ENCODE assay signal across 5 cellular contexts in the genomic region with DNA sequence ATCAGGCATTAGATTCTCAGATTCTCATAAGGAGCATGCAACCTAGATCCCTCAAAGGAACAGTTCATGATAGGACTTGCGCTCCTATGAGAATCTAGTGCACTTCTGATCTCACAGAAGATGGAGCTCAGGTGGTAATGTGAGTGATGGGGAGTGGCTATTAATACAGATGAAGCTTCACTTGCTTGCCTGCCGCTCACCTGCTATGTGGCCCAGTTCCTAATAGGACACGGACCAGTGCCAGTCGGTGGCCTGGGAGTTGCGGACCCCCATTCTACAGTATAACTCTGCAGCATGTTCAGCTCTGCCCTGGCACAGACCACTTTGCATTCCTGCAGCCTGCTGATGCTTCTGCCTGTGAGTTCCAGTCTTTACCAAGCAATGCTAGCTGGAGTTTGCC.
"Had no signal": no experiment of that assay in that cellular context is flagged by ENCODE, and none has a peak within 500 bp of the region (broad histone marks: within the 10 kb centered on the region; RNA-seq: fewer than 3 reads in every experiment).

No MANE protein-coding gene starts in this region.

- H3K4me3 ChIP-seq: K562 had no signal

- H3K27ac ChIP-seq: HL-60 had no signal

- DNase-seq: IMR-90, KBM-7, KG1 had no signal
